ENCODE assay signal across 2 cellular contexts in the genomic region with DNA sequence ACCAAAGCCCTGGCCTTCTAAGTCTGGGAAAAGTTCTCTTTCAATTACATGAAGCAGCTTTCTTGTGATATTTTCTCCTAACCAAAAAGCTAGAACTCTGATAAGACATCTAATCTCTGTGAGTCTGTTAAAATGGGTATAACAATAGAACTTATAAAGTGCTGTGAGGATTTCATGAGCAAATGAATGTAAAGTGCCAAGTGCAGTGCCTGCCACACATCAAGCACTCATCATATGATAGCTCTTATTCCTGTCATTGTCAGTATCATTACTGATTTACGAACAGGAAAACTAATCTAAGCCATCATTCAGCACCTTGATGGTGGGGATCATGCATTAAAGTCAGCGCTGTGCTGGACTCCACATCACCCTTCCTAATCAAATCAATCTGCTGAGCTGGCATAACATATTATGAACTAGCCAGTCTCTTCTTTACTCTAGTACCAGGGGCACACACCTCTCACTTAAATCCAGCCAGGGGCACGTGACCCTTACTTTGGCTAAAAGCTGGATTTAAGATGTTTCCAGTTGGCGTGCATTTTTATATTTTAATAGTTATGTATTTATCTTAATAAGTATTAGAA.
TF ChIP-seq lines count a peak whose summit lies in the region.

No MANE protein-coding gene starts in this region.

TF ChIP-seq in A549, 52 proteins besides CTCF, POLR2A, EP300 and RAD21:
- TF ChIP-seq HOXA7 (CRISPR knock-in tag; IDR thresholded peaks at IDR 0.05) (no peak), EHMT2 (IDR thresholded peaks at IDR 0.05; ENCODE audit: low read depth) (no peak), MAFK (IDR thresholded peaks at IDR 0.05; ENCODE audit: partially characterized antibody) (peak; percentile 62), ESRRA (IDR thresholded peaks at IDR 0.05; ENCODE audit: borderline replicate concordance, low read length) (no peak)

TF ChIP-seq in IMR-90, 13 proteins besides CTCF, POLR2A, EP300 and RAD21:
- peak; percentile 47 for TF ChIP-seq MAFK (IDR thresholded peaks at IDR 0.05; ENCODE audit: low read depth, low read length)
- no peak for TF ChIP-seq BHLHE40 (IDR thresholded peaks at IDR 0.05; ENCODE audit: low read depth, low read length)
- TF ChIP-seq, protein P1, sequence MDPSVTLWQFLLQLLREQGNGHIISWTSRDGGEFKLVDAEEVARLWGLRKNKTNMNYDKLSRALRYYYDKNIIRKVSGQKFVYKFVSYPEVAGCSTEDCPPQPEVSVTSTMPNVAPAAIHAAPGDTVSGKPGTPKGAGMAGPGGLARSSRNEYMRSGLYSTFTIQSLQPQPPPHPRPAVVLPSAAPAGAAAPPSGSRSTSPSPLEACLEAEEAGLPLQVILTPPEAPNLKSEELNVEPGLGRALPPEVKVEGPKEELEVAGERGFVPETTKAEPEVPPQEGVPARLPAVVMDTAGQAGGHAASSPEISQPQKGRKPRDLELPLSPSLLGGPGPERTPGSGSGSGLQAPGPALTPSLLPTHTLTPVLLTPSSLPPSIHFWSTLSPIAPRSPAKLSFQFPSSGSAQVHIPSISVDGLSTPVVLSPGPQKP (IDR thresholded peaks at IDR 0.05; ENCODE audit: borderline replicate concordance, low read depth, low read length): no peak
- no peak for TF ChIP-seq MXI1 (IDR thresholded peaks at IDR 0.05; ENCODE audit: borderline replicate concordance, low read depth, low read length)
TF ChIP-seq in IMR-90: peak in this region for 1.
